15 cellular contexts compared by ENCODE assay signal in the genomic region with DNA sequence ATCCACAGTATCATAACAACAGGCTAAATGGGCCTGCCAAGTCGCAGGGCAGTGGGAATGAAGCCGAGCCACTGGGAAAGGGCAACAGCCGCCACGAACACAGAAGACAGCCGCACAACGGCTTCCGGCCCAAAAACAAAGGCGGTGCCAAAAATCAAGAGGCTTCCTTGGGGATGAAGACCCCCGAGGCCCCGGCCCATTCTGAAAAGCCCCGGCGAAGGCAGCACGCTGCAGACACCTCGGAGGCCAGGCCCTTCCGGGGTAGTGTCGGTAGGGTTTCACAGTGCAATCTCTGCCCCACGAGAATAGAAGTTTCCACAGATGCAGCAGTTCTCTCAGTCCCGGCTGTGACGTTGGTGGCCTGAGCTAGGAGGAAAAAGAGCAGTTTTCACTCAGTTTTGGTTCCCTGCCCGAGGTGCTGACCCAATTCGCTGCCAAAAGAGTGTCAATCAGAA. TPM values are rescaled to one million over a fixed set of nuclear protein-coding genes. Genes with fewer than 3 reads are reported as not detected.
DNase-seq lines count a peak whose midpoint lies in the region; ATAC-seq, FAIRE-seq and TF ChIP-seq lines count a peak whose summit lies in the region.
"Had no signal": no experiment of that assay in that cellular context is flagged by ENCODE, and none has a peak within 500 bp of the region (broad histone marks: within the 10 kb centered on the region; RNA-seq: fewer than 3 reads in every experiment).

No MANE protein-coding gene starts in this region.

- H3F3A ChIP-seq in OCI-LY1 (ENCODE audit: insufficient read depth, low read length) (no peaks in the 10 kb centered on the region), GM23248 (ENCODE audit: insufficient read depth) (peaks cover 35% of the 10 kb centered on the region)

- no peaks in the 10 kb centered on the region for H3K23me2 ChIP-seq in H1 (ENCODE audit: low read depth, low read length)

- peak overlapping the region; percentile 70 for H3K9ac ChIP-seq in OCI-LY1 (ENCODE audit: low read length)
- H3K9ac ChIP-seq in H1 (replicated peaks in 1 of 4; ENCODE audit: extremely low read depth in 1 of 4, low read depth in 3 of 4, low read length in 3 of 4): no peak overlapping the region
- H3K9ac ChIP-seq in skeletal muscle tissue (ENCODE audit: low read depth in 1 of 3, low read length in 3 of 3): peak overlapping the region; percentile 55 to 69 (median 69)
- H3K9ac ChIP-seq in GM23248: no peak overlapping the region

- H4K8ac ChIP-seq in H1 (ENCODE audit: extremely low read depth, insufficient read depth, low read length): peak overlapping the region; percentile 29; the same call in 1 of the 2 replicates

- peak overlapping the region; percentile 65 for H3K4me3 ChIP-seq in OCI-LY1 (ENCODE audit: low read depth, low read length, poor library complexity, severe bottlenecking)
- H3K4me3 ChIP-seq in H1 (ENCODE audit: extremely low read depth in 1 of 4, insufficient read depth in 2 of 4, low read depth in 3 of 4, low read length in 4 of 4): no peak overlapping the region
- H3K4me3 ChIP-seq in skeletal muscle tissue (ENCODE audit: low read length in 3 of 3): peak overlapping the region; percentile 20 to 63 (median 54)
- H3K4me3 ChIP-seq in GM23248: no peak overlapping the region
- H3K4me3 ChIP-seq: lung, upper lobe of left lung had no signal

- no peak overlapping the region for H2BK120ac ChIP-seq in H1 (replicated peaks; ENCODE audit: low read depth, low read length)

- H3K9me3 ChIP-seq in OCI-LY1 (ENCODE audit: low read length) (no peaks in the 10 kb centered on the region), H1 (ENCODE audit: insufficient read depth in 2 of 2, low read depth in 1 of 2, low read length in 1 of 2) (no peaks in the 10 kb centered on the region), skeletal muscle tissue (ENCODE audit: control insufficient read depth in 3 of 3, low read length in 3 of 3) (no peaks in the 10 kb centered on the region), GM23248 (ENCODE audit: low read depth) (no peaks in the 10 kb centered on the region)
- H3K9me3 ChIP-seq: upper lobe of left lung had no signal

- TF ChIP-seq CTCF in OCI-LY1 (IDR thresholded peaks at IDR 0.05; ENCODE audit: low read length) (no peak), H1 (IDR thresholded peaks at IDR 0.05; ENCODE audit: control extremely low read depth in 1 of 3, insufficient read depth in 1 of 3, low read depth in 1 of 3, low read length in 3 of 3) (no peak)

- no peak for TF ChIP-seq POLR2A in H1 (IDR thresholded peaks at IDR 0.05; ENCODE audit: control extremely low read depth in 1 of 2, low read depth in 2 of 2, low read length in 2 of 2)

- H3K23ac ChIP-seq in H1 (ENCODE audit: insufficient read length): no peak overlapping the region

- no peaks in the 10 kb centered on the region for H3K36me3 ChIP-seq in OCI-LY1 (ENCODE audit: insufficient read depth, low read length)
- peaks cover 12 to 52% (median 38%) of the 10 kb centered on the region in 4 experiments for H3K36me3 ChIP-seq in H1 (ENCODE audit: control insufficient read depth in 2 of 4, insufficient read depth in 4 of 4, low read length in 3 of 4)
- peaks cover 4 to 19% (median 10%) of the 10 kb centered on the region in 3 donors for H3K36me3 ChIP-seq in skeletal muscle tissue (ENCODE audit: control insufficient read depth in 3 of 3, insufficient read depth in 3 of 3, low read length in 3 of 3)
- peaks cover 47% of the 10 kb centered on the region for H3K36me3 ChIP-seq in GM23248 (ENCODE audit: low read depth)

- no peak for TF ChIP-seq EP300 in H1 (IDR thresholded peaks at IDR 0.05; ENCODE audit: borderline replicate concordance in 1 of 2, low read depth in 2 of 2, low read length in 2 of 2)

- ATAC-seq in left lobe of liver (peak; percentile 7), GM18519 (IDR thresholded peaks at IDR 0.05; ENCODE audit: low FRiP score, unreplicated experiment) (no peak), HG02885 (IDR thresholded peaks at IDR 0.05; ENCODE audit: poor library complexity, unreplicated experiment) (no peak)

- TF ChIP-seq RAD21 in H1 (IDR thresholded peaks at IDR 0.05 in 1 of 2, conservative IDR thresholded peaks at IDR 0.05 in 1 of 2; ENCODE audit: low read depth in 2 of 2, low read length in 2 of 2): no peak

- H4K5ac ChIP-seq in H1 (ENCODE audit: insufficient read length, low read depth, low read length): no peak overlapping the region

- H2AFZ ChIP-seq in OCI-LY1 (ENCODE audit: low read length) (no peak overlapping the region; the same call in 1 of the 2 replicates), H1 (ENCODE audit: low read length) (no peak overlapping the region), GM23248 (no peak overlapping the region)

- H3K4ac ChIP-seq in H1 (replicated peaks; ENCODE audit: insufficient read length, low read depth, low read length): no peak overlapping the region

- H2BK5ac ChIP-seq in H1 (ENCODE audit: low read depth, low read length): no peak overlapping the region

- H3K9me2 ChIP-seq in OCI-LY1 (ENCODE audit: low read depth, low read length) (no peaks in the 10 kb centered on the region), GM23248 (ENCODE audit: insufficient read depth) (no peaks in the 10 kb centered on the region)

- CTCF ChIA-PET in H1 (lab: Charles Lee; ENCODE audit: partially characterized antibody): interaction anchor here (3.3 kb wide), 1 partner anchor 492 kb away, joined by 14 read pairs; no protein-coding TSS in a partner anchor

- H2BK15ac ChIP-seq in H1 (ENCODE audit: low read length): no peak overlapping the region

- H3K56ac ChIP-seq in H1 (replicated peaks; ENCODE audit: insufficient read length, low read depth, low read length): no peak overlapping the region

- H4K20me1 ChIP-seq in OCI-LY1 (ENCODE audit: insufficient read depth, low read length) (no peaks in the 10 kb centered on the region), H1 (replicated peaks in 1 of 2; ENCODE audit: control insufficient read depth in 1 of 2, insufficient read depth in 2 of 2, low read length in 2 of 2) (no peaks in the 10 kb centered on the region), GM23248 (ENCODE audit: insufficient read depth) (no peaks in the 10 kb centered on the region)

- H3K4me2 ChIP-seq in OCI-LY1 (ENCODE audit: low read length): peak overlapping the region; percentile 73
- no peak overlapping the region for H3K4me2 ChIP-seq in H1 (ENCODE audit: insufficient read depth in 1 of 2, low read depth in 2 of 2, low read length in 2 of 2)
- H3K4me2 ChIP-seq in GM23248 (ENCODE audit: unreplicated experiment): no peak overlapping the region

- POLR2A ChIA-PET in H1 (lab: Charles Lee; ENCODE audit: partially characterized antibody): interaction anchor here (0.8 kb wide), 1 partner anchor 26 kb away, joined by 3 read pairs; no protein-coding TSS in a partner anchor

- H3K79me2 ChIP-seq in OCI-LY1 (ENCODE audit: insufficient read depth, low read length) (no peaks in the 10 kb centered on the region; the same call in 1 of the 2 replicates), H1 (ENCODE audit: control insufficient read depth in 1 of 2, insufficient read depth in 2 of 2, low read length in 2 of 2) (no peaks in the 10 kb centered on the region), GM23248 (ENCODE audit: insufficient read depth) (no peaks in the 10 kb centered on the region)

- H2BK20ac ChIP-seq in H1 (ENCODE audit: low read length): no peak overlapping the region

- no peak for FAIRE-seq in H1 (lab: Jason Lieb, UNC)

- no peak overlapping the region for H2BK12ac ChIP-seq in H1 (ENCODE audit: low read depth, low read length)

- no peak overlapping the region for H4K91ac ChIP-seq in H1 (replicated peaks; ENCODE audit: insufficient read length, low read length)

- H3K18ac ChIP-seq in H1 (ENCODE audit: extremely low read depth, low read length): no peak overlapping the region

- H3K27ac ChIP-seq in OCI-LY1 (ENCODE audit: low read depth, low read length, poor library complexity, severe bottlenecking) (peak overlapping the region; percentile 60), H1 (ENCODE audit: low read depth, low read length) (no peak overlapping the region), skeletal muscle tissue (ENCODE audit: low read depth, low read length) (peak overlapping the region; percentile 67), GM23248 (no peak overlapping the region)

- H3K79me1 ChIP-seq in H1 (ENCODE audit: low read depth, low read length): no peaks in the 10 kb centered on the region

- no peak for DNase-seq in H1 (ENCODE audit: low read depth in 1 of 2, low spot score in 2 of 2)
- no peak for DNase-seq in left lobe of liver (ENCODE audit: low spot score)
- DNase-seq in cerebellar cortex (ENCODE audit: low spot score): no peak
- no peak for DNase-seq in GM23248
- DNase-seq: activated CD4-positive, alpha-beta T cell treated with anti-CD3 and anti-CD28 coated beads, Interleukin-2, amount 50 U/mL, for 48 hours; AML-193; NCI-H2029; NCI-H82; T-helper 9 cell had no signal

- no peak overlapping the region for H3K14ac ChIP-seq in H1 (ENCODE audit: insufficient read length)

- in situ Hi-C loops in GM23248 (cut with MboI): no loop called here

- H3K27me3 ChIP-seq in OCI-LY1 (ENCODE audit: insufficient read depth, low read length): no peaks in the 10 kb centered on the region
- H3K27me3 ChIP-seq in H1 (replicated peaks in 1 of 4; ENCODE audit: control insufficient read depth in 3 of 4, extremely low read depth in 1 of 4, insufficient read depth in 3 of 4, low read length in 3 of 4): no peaks in the 10 kb centered on the region
- H3K27me3 ChIP-seq in skeletal muscle tissue (ENCODE audit: control insufficient read depth in 3 of 3, insufficient read depth in 3 of 3, low read length in 3 of 3): no peaks in the 10 kb centered on the region
- no peaks in the 10 kb centered on the region for H3K27me3 ChIP-seq in GM23248 (replicated peaks; ENCODE audit: insufficient read depth)
- H3K27me3 ChIP-seq: upper lobe of left lung had no signal

- WGBS in H1 (ENCODE audit: extremely low coverage in 1 of 2, insufficient coverage in 1 of 2, insufficient read length in 1 of 2, insufficient replicate concordance in 2 of 2, low coverage in 1 of 2, low lambda C conversion rate in 2 of 2, missing lambda C conversion rate in 1 of 2), 2 experiments: 96% methylated on average over 21 of the region's 21 CpGs; no CpG with 5 or more reads in 1 of the 2 experiments
- 90 to 93% methylated on average over 21 of the region's 21 CpGs for WGBS in GM23248 (ENCODE audit: low coverage in 1 of 2, low lambda C conversion rate in 2 of 2, missing lambda C conversion rate in 2 of 2), 2 experiments

- peaks cover 52% of the 10 kb centered on the region for H3K4me1 ChIP-seq in OCI-LY1 (ENCODE audit: insufficient read depth, low read length, severe bottlenecking)
- peaks cover 0 to 5% (median 3%) of the 10 kb centered on the region in 4 experiments; a peak in 3 of 7 replicates for H3K4me1 ChIP-seq in H1 (replicated peaks in 1 of 4; ENCODE audit: control insufficient read depth in 3 of 4, insufficient read depth in 4 of 4, low read length in 3 of 4)
- H3K4me1 ChIP-seq in skeletal muscle tissue (ENCODE audit: control insufficient read depth in 3 of 3, insufficient read depth in 3 of 3, low read length in 3 of 3): peaks cover 8 to 12% (median 9%) of the 10 kb centered on the region in 3 donors
- peaks cover 20% of the 10 kb centered on the region for H3K4me1 ChIP-seq in GM23248 (ENCODE audit: insufficient read depth)

- H2AK5ac ChIP-seq in H1 (ENCODE audit: low read depth, low read length): no peak overlapping the region

RNA-seq across cellular contexts. Expression of a gene that starts 32.2 kb away (rescaled TPM):
- 3.1 and 3.3 TPM in 2 replicates for total RNA-seq in H1 (2021; fragmentation: NEBNext Ultra II Directional; extraction: Animal tissue kit (Norgen Biotek cat#: 25700))
- polyA plus RNA-seq in H1 (2011; rRNA removed) (1.6 and 2.1 TPM in 2 replicates), GM23248 (2016; fragmentation: Nextera tagmentation; extraction: Ambion mirVana) (15.6 and 17.9 TPM in 2 replicates)
- 2.9 TPM for polyA plus RNA-seq in H1 (2011; cell fraction: cytosol; rRNA removed)
- 2.0 TPM for polyA plus RNA-seq in H1 (2011; cell fraction: nucleus; rRNA removed)
- polyA plus RNA-seq in H1 (2012, experiment 1 of 2): 1.9 to 3.3 TPM (median 2.3 TPM) in 4 replicates
- polyA plus RNA-seq in H1 (2012, experiment 2 of 2): 0.37 TPM
- polyA plus RNA-seq in H1 (2013, experiment 1 of 2): 2.1 TPM
- 1.7 TPM for polyA plus RNA-seq in H1 (2013, experiment 2 of 2)
- polyA minus RNA-seq in H1 (2011; rRNA and poly(A)+ RNA removed): 1.8 and 2.7 TPM in 2 replicates
- 1.8 TPM for polyA minus RNA-seq in H1 (2011; cell fraction: cytosol; rRNA and poly(A)+ RNA removed)
- 2.6 TPM for polyA minus RNA-seq in H1 (2011; cell fraction: nucleus; rRNA and poly(A)+ RNA removed)
- total RNA-seq in left lobe of liver (8.9 TPM), skeletal muscle tissue (11.5 TPM)
- 24.0 and 27.7 TPM in 2 replicates for total RNA-seq in GM23248 (2014; rRNA removed; shearing (Covaris generic))

RNA-seq across cellular contexts. Expression of a gene that starts 48.3 kb away (rescaled TPM):
- total RNA-seq in H1 (2021; fragmentation: NEBNext Ultra II Directional; extraction: Animal tissue kit (Norgen Biotek cat#: 25700)): 29.0 and 33.2 TPM in 2 replicates
- 1.6 and 2.4 TPM in 2 replicates for polyA plus RNA-seq in H1 (2011; rRNA removed)
- 7.7 TPM for polyA plus RNA-seq in H1 (2011; cell fraction: cytosol; rRNA removed)
- polyA plus RNA-seq in H1 (2011; cell fraction: nucleus; rRNA removed): 2.7 TPM
- polyA plus RNA-seq in H1 (2012, experiment 1 of 2): 5.3 to 14.1 TPM (median 6.1 TPM) in 4 replicates
- polyA plus RNA-seq in H1 (2012, experiment 2 of 2): 0.71 TPM
- 27.9 TPM for polyA plus RNA-seq in H1 (2013, experiment 1 of 2)
- polyA plus RNA-seq in H1 (2013, experiment 2 of 2): 26.3 TPM
- polyA minus RNA-seq in H1 (2011; rRNA and poly(A)+ RNA removed): 9.7 and 12.4 TPM in 2 replicates
- 11.2 TPM for polyA minus RNA-seq in H1 (2011; cell fraction: cytosol; rRNA and poly(A)+ RNA removed)
- 39.2 TPM for polyA minus RNA-seq in H1 (2011; cell fraction: nucleus; rRNA and poly(A)+ RNA removed)
- 0.50 TPM for total RNA-seq in left lobe of liver
- 1.0 TPM for total RNA-seq in skeletal muscle tissue
- 6.2 and 6.3 TPM in 2 replicates for total RNA-seq in GM23248 (2014; rRNA removed; shearing (Covaris generic))
- 11.7 and 14.5 TPM in 2 replicates for polyA plus RNA-seq in GM23248 (2016; fragmentation: Nextera tagmentation; extraction: Ambion mirVana)

Comparison
In these comparisons a context has a peak if more than half of its experiments do, and no peak if none do; other contexts are left out.
1. H3K27ac ChIP-seq: peak in OCI-LY1 (single experiment) and skeletal muscle tissue (single experiment); none in H1 (single experiment) and GM23248 (single experiment).
2. H3K4me3 ChIP-seq: peak in OCI-LY1 (single experiment) and skeletal muscle tissue (3 of 3); none in H1 (0 of 4) and GM23248 (single experiment).
3. H3K9ac ChIP-seq: peak in OCI-LY1 (single experiment) and skeletal muscle tissue (3 of 3); none in H1 (0 of 4) and GM23248 (single experiment).